16 cellular contexts compared by ENCODE assay signal in genomic region chr6:149212202-149212601, GRCh38.
DNase-seq lines count a peak whose midpoint lies in the region; ATAC-seq, FAIRE-seq and TF ChIP-seq lines count a peak whose summit lies in the region.
"Had no signal": no experiment of that assay in that cellular context is flagged by ENCODE, and none has a peak within 500 bp of the region (broad histone marks: within the 10 kb centered on the region; RNA-seq: fewer than 3 reads in every experiment).

No MANE protein-coding gene starts in this region.

- H3K4me1 Mint-ChIP-seq in CD4-positive, alpha-beta memory T cell = peaks cover 5 to 34% (median 20%) of the 10 kb centered on the region in 4 donors

- H3K36me3 Mint-ChIP-seq in CD4-positive, alpha-beta memory T cell = no peaks in the 10 kb centered on the region

- no peak for FAIRE-seq in GM12878 (lab: Jason Lieb, UNC)

- H3K79me2 ChIP-seq in OCI-LY3 (ENCODE audit: low read length) (no peaks in the 10 kb centered on the region), GM12878 (ENCODE audit: control insufficient read depth, insufficient read depth, low read length) (no peaks in the 10 kb centered on the region), PC-3 (ENCODE audit: low read length) (no peaks in the 10 kb centered on the region)

- H3K4me2 ChIP-seq in OCI-LY3 (ENCODE audit: low read length) (peak overlapping the region; percentile 74), GM12878 (ENCODE audit: control insufficient read depth, insufficient read depth) (peak overlapping the region; percentile 85), PC-3 (ENCODE audit: low read length) (no peak overlapping the region)

- POLR2A ChIA-PET in CD4-positive, alpha-beta memory T cell (lab: Charles Lee; ENCODE audit: partially characterized antibody) = interaction anchor here (0.8 to 5.8 kb wide), 9 partner anchors 9 to 181 kb away, joined by 3 to 29 read pairs (median 3); partner anchors contain the start of gene TAB2
- POLR2A ChIA-PET in GM12878 (lab: Charles Lee) (interaction anchor here (1.0 to 1.5 kb wide), 3 partner anchors 23 to 209 kb away, joined by 3 to 4 read pairs (median 4); no protein-coding TSS in a partner anchor), PC-3 (lab: Charles Lee; ENCODE audit: unreplicated experiment) (no interaction called here)

- peak overlapping the region in 4 of 8 donors; percentile 15 to 36 (median 32) for H3K4me3 Mint-ChIP-seq in CD4-positive, alpha-beta memory T cell
- H3K4me3 Mint-ChIP-seq: effector memory CD8-positive, alpha-beta T cell had no signal

- H3K9me2 ChIP-seq in PC-3 (replicated peaks; ENCODE audit: low read length) = no peaks in the 10 kb centered on the region

- no TSS peak for BruUV-seq in GM12878 (replicated peaks; lab: Mats Ljungman, UMichigan)
- no TSS peak for BruUV-seq in PC-3 (replicated peaks; lab: Mats Ljungman, UMichigan)

- H3K9me3 ChIP-seq in CD4-positive, alpha-beta memory T cell (ENCODE audit: control insufficient read depth in 1 of 2, low read length in 2 of 2) = no peaks in the 10 kb centered on the region
- H3K9me3 ChIP-seq in OCI-LY3 (ENCODE audit: insufficient read depth, low read length) (no peaks in the 10 kb centered on the region), GM12878 (replicated peaks; ENCODE audit: control insufficient read depth, insufficient read depth, low read length) (no peaks in the 10 kb centered on the region), PC-3 (ENCODE audit: low read length) (no peaks in the 10 kb centered on the region)
- H3K9me3 ChIP-seq: tibial artery had no signal

- H3K9ac ChIP-seq in OCI-LY3 (ENCODE audit: low read length) (peak overlapping the region; percentile 47; the same call in 1 of the 2 replicates), GM12878 (ENCODE audit: control insufficient read depth, insufficient read depth, low read length) (no peak overlapping the region), PC-3 (ENCODE audit: low read length) (no peak overlapping the region)

- TF ChIP-seq CTCF in OCI-LY3 (IDR thresholded peaks at IDR 0.05; ENCODE audit: low read depth, low read length) = no peak
- TF ChIP-seq CTCF in GM12878 (IDR thresholded peaks at IDR 0.05 in 2 of 3, conservative IDR thresholded peaks at IDR 0.05 in 1 of 3; ENCODE audit: control insufficient read depth in 2 of 3, extremely low read depth in 1 of 3, insufficient read depth in 1 of 3, low read depth in 3 of 3, low read length in 3 of 3) = no peak
- TF ChIP-seq CTCF in omental fat pad (IDR thresholded peaks at IDR 0.05) = no peak
- no peak for TF ChIP-seq CTCF in PC-3 (conservative IDR thresholded peaks at IDR 0.05; ENCODE audit: low read depth, low read length)

- CTCF ChIA-PET in CD4-positive, alpha-beta memory T cell (lab: Charles Lee; ENCODE audit: partially characterized antibody) = interaction anchor here (1.5 kb wide), 1 partner anchor 184 kb away, joined by 4 read pairs; no protein-coding TSS in a partner anchor
- CTCF ChIA-PET in GM12878 (lab: Yijun Ruan, JAX) (interaction anchor here (1.1 to 3.3 kb wide), 3 partner anchors 19 to 220 kb away, joined by 4 to 10 read pairs (median 5); no protein-coding TSS in a partner anchor), PC-3 (lab: Charles Lee) (no interaction called here)

- peaks cover 49% of the 10 kb centered on the region for H3K4me1 ChIP-seq in CD4-positive, alpha-beta memory T cell (ENCODE audit: insufficient read depth, low read length)
- H3K4me1 ChIP-seq in OCI-LY3 (ENCODE audit: low read length) (peaks cover 49% of the 10 kb centered on the region), GM12878 (ENCODE audit: control insufficient read depth, insufficient read depth, low read length) (peaks cover 46% of the 10 kb centered on the region), PC-3 (ENCODE audit: insufficient read depth, low read length) (no peaks in the 10 kb centered on the region)

- no peaks in the 10 kb centered on the region for H3K27me3 ChIP-seq in CD4-positive, alpha-beta memory T cell (ENCODE audit: insufficient read depth, low read length)
- H3K27me3 ChIP-seq in OCI-LY3 (ENCODE audit: low read depth, low read length) (no peaks in the 10 kb centered on the region), GM12878 (replicated peaks in 1 of 2; ENCODE audit: control insufficient read depth in 2 of 2, insufficient read depth in 2 of 2, low read length in 1 of 2) (no peaks in the 10 kb centered on the region), PC-3 (ENCODE audit: low read length) (no peaks in the 10 kb centered on the region)
- H3K27me3 ChIP-seq: cardiac muscle cell, tibial artery had no signal

- H3K4me3 ChIP-seq in CD4-positive, alpha-beta memory T cell (ENCODE audit: low read length in 2 of 2) = no peak overlapping the region
- H3K4me3 ChIP-seq in OCI-LY3 (ENCODE audit: low read length) = no peak overlapping the region
- no peak overlapping the region for H3K4me3 ChIP-seq in GM12878
- no peak overlapping the region for H3K4me3 ChIP-seq in PC-3 (ENCODE audit: low read length)
- H3K4me3 ChIP-seq: cardiac muscle cell, SK-N-MC, tibial artery had no signal

- intact Hi-C loops in CD4-positive, alpha-beta memory T cell (cut with micrococcal nuclease) = no loop called here
- intact Hi-C loops in GM12878 (cut with micrococcal nuclease; ENCODE audit: unreplicated experiment) (loop anchor here (2.0 to 5.0 kb wide), 3 partner anchors 65 to 130 kb away; no protein-coding TSS in a partner anchor), PC-3 (cut with micrococcal nuclease) (no loop called here)

- TF ChIP-seq POLR2A in GM12878 (IDR thresholded peaks at IDR 0.05; ENCODE audit: low read depth, low read length) = no peak

- peak overlapping the region in 6 of 7 donors; percentile 22 to 65 (median 53) for H3K27ac Mint-ChIP-seq in CD4-positive, alpha-beta memory T cell

- peak; percentile 23; the same call in 2 of the 3 replicates for ATAC-seq in GM12878
- peak; percentile 47 for ATAC-seq in omental fat pad (ENCODE audit: low FRiP score)
- ATAC-seq in HG03565 (IDR thresholded peaks at IDR 0.05; ENCODE audit: unreplicated experiment) = no peak
- no peak for ATAC-seq in HG03025 (IDR thresholded peaks at IDR 0.05; ENCODE audit: low FRiP score, unreplicated experiment)
- no peak for ATAC-seq in GM18520 (IDR thresholded peaks at IDR 0.05; ENCODE audit: unreplicated experiment)
- ATAC-seq in PC-3 = no peak
- ATAC-seq: effector memory CD8-positive, alpha-beta T cell; HCT116; left cardiac atrium had no signal

- WGBS in GM12878 (ENCODE audit: insufficient coverage, insufficient replicate concordance, low lambda C conversion rate, missing lambda C conversion rate) = 19% methylated on average over 6 of the region's 6 CpGs

- H3K27ac ChIP-seq in CD4-positive, alpha-beta memory T cell (ENCODE audit: low read depth, low read length) = no peak overlapping the region
- H3K27ac ChIP-seq in OCI-LY3 (ENCODE audit: low read length) (peak overlapping the region; percentile 91), GM12878 (ENCODE audit: control insufficient read depth, insufficient read depth) (peak overlapping the region; percentile 54), PC-3 (ENCODE audit: low read length) (no peak overlapping the region)
- H3K27ac ChIP-seq: cardiac muscle cell, SK-N-MC, tibial artery had no signal

- no peak for TF ChIP-seq RAD21 in GM12878 (IDR thresholded peaks at IDR 0.05; ENCODE audit: insufficient read depth, low read depth, low read length)

- no peak overlapping the region for H2AFZ ChIP-seq in OCI-LY3 (ENCODE audit: low read depth, low read length)
- H2AFZ ChIP-seq in GM12878 (ENCODE audit: control insufficient read depth, low read depth, low read length) = no peak overlapping the region; the same call in 1 of the 2 replicates
- no peak overlapping the region for H2AFZ ChIP-seq in PC-3 (ENCODE audit: low read length)

- H3K27me3 Mint-ChIP-seq in CD4-positive, alpha-beta memory T cell = no peaks in the 10 kb centered on the region
- H3K27me3 Mint-ChIP-seq: effector memory CD8-positive, alpha-beta T cell had no signal

- no peaks in the 10 kb centered on the region for H4K20me1 ChIP-seq in OCI-LY3 (ENCODE audit: insufficient read depth, low read length)
- no peaks in the 10 kb centered on the region for H4K20me1 ChIP-seq in GM12878 (ENCODE audit: control insufficient read depth, insufficient read depth)
- no peaks in the 10 kb centered on the region for H4K20me1 ChIP-seq in PC-3 (ENCODE audit: low read length)

- no peaks in the 10 kb centered on the region for H3K9me3 Mint-ChIP-seq in CD4-positive, alpha-beta memory T cell
- H3K9me3 Mint-ChIP-seq: effector memory CD8-positive, alpha-beta T cell had no signal

- no peaks in the 10 kb centered on the region for H3K36me3 ChIP-seq in CD4-positive, alpha-beta memory T cell (ENCODE audit: insufficient read depth, low read length)
- H3K36me3 ChIP-seq in OCI-LY3 (replicated peaks; ENCODE audit: low read depth, low read length) (no peaks in the 10 kb centered on the region), GM12878 (ENCODE audit: control insufficient read depth in 2 of 2, insufficient read depth in 2 of 2, low read length in 1 of 2) (no peaks in the 10 kb centered on the region), PC-3 (ENCODE audit: low read depth, low read length) (no peaks in the 10 kb centered on the region)
- H3K36me3 ChIP-seq: cardiac muscle cell, tibial artery had no signal

- RAD21 ChIA-PET in GM12878 (lab: Charles Lee; ENCODE audit: unreplicated experiment) = interaction anchor here (0.9 to 3.8 kb wide), 11 partner anchors 11 to 271 kb away, joined by 3 to 20 read pairs (median 3); no protein-coding TSS in a partner anchor

- H3F3A ChIP-seq in PC-3 (ENCODE audit: low read length, unreplicated experiment) = no peaks in the 10 kb centered on the region

- no peak for TF ChIP-seq EP300 in GM12878 (IDR thresholded peaks at IDR 0.05; ENCODE audit: borderline replicate concordance in 1 of 2, control insufficient read depth in 1 of 2, low read depth in 2 of 2, low read length in 2 of 2)

- SMC1A ChIA-PET in GM12878 (lab: Charles Lee; ENCODE audit: uncharacterized antibody, unreplicated experiment) = interaction anchor here (0.6 to 11.2 kb wide), 23 partner anchors 8 to 1543 kb away, joined by 3 to 116 read pairs (median 5); partner anchors contain the start of gene TAB2

- in situ Hi-C loops in GM12878 (cut with MboI) = no loop called here

- no peak for DNase-seq in CD4-positive, alpha-beta memory T cell
- DNase-seq in GM12878 (ENCODE audit: low read depth, low spot score) (no peak), omental fat pad (ENCODE audit: low spot score) (no peak), PC-3 (no peak)
- DNase-seq: effector memory CD8-positive, alpha-beta T cell; left cardiac atrium; NCI-H1436 treated with DMSO at 0.1 percent for 48 hours; stimulated activated CD4-positive, alpha-beta T cell treated with anti-CD3 and anti-CD28 coated beads, Interleukin-4, amount 100 ng/mL, for 1 hour; tibial artery had no signal

TF ChIP-seq in GM12878, 131 proteins besides CTCF, POLR2A, EP300 and RAD21:
- TF ChIP-seq JUNB (IDR thresholded peaks at IDR 0.05) = peak; percentile 37; the same call in 1 of the 2 replicates
- TF ChIP-seq SMC3 (IDR thresholded peaks at IDR 0.05; ENCODE audit: borderline replicate concordance, low read length) = no peak

Comparison
In these comparisons a context has a peak if more than half of its experiments do, and no peak if none do; other contexts are left out.
1. H3K27ac ChIP-seq: peak in OCI-LY3 (single experiment) and GM12878 (single experiment); none in CD4-positive, alpha-beta memory T cell (single experiment) and PC-3 (single experiment).
2. ATAC-seq: peak in GM12878 (single experiment) and omental fat pad (single experiment); none in HG03565 (single experiment), HG03025 (single experiment), GM18520 (single experiment) and PC-3 (single experiment).